ENCODE assay signal across 19 cellular contexts in the genomic region with DNA sequence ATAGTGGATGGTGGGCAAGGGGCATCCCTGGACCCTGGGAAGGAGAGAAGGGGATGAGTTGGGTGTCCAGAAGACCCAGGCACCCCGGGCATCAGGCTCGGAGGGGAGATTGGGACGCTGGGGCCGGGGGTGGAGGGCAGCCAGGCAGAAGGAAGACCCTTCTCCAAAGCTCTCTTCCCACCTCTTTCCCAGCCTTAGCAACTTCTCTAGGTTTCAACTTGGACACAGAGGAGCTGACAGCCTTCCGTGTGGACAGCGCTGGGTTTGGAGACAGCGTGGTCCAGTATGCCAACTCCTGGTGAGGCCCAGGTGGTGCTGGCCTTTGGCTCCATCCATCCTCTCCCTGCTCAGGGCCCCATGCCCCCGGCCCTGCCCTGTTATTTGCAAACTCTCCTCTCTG. TPM values are rescaled to one million over a fixed set of nuclear protein-coding genes. Genes with fewer than 3 reads are reported as not detected.
DNase-seq lines count a peak whose midpoint lies in the region; ATAC-seq and TF ChIP-seq lines count a peak whose summit lies in the region.
"Had no signal": no experiment of that assay in that cellular context is flagged by ENCODE, and none has a peak within 500 bp of the region (broad histone marks: within the 10 kb centered on the region; RNA-seq: fewer than 3 reads in every experiment).

No MANE protein-coding gene starts in this region.

- no peaks in the 10 kb centered on the region for H3K27me3 Mint-ChIP-seq in activated T-helper 2 cell treated with anti-CD3 and anti-CD28 coated beads, Interferon-gamma antibody, Interleukin-2, Interleukin-4, amounts not matched to agents 10 μg/mL and 5 μg/mL and 100 μg/mL, durations not matched to agents 14 hours and 24 hours and 36 hours (ENCODE audit: low read depth)
- peaks cover 8% of the 10 kb centered on the region for H3K27me3 Mint-ChIP-seq in neural crest cell (ENCODE audit: low read depth)
- H3K27me3 Mint-ChIP-seq: activated naive CD8-positive, alpha-beta T cell treated with anti-CD3 and anti-CD28 coated beads, Interleukin-2, amount 50 U/mL, for 24 hours had no signal

- H3K27me3 ChIP-seq in BLaER1 treated with 17β-estradiol and CSF1 and Interleukin-3, amounts not matched to agents 10 nM and 100 nM: no peaks in the 10 kb centered on the region
- H3K27me3 ChIP-seq in colonic mucosa: no peaks in the 10 kb centered on the region
- H3K27me3 ChIP-seq: heart left ventricle had no signal

- TF ChIP-seq CTCF in neural crest cell (conservative IDR thresholded peaks at IDR 0.05) (no peak), mucosa of descending colon (IDR thresholded peaks at IDR 0.05) (no peak), colonic mucosa (IDR thresholded peaks at IDR 0.05) (no peak)

- H3K36me3 ChIP-seq in BLaER1 treated with 17β-estradiol and CSF1 and Interleukin-3, amounts not matched to agents 10 nM and 100 nM: peaks cover 0 to 49% (median 0%) of the 10 kb centered on the region in 11 experiments; a peak in 6 of 22 replicates
- no peaks in the 10 kb centered on the region for H3K36me3 ChIP-seq in mucosa of descending colon (ENCODE audit: low read depth)
- H3K36me3 ChIP-seq in colonic mucosa: no peaks in the 10 kb centered on the region
- H3K36me3 ChIP-seq: heart left ventricle, sigmoid colon, tibial artery had no signal

- H3K36me3 Mint-ChIP-seq in activated T-helper 2 cell treated with anti-CD3 and anti-CD28 coated beads, Interferon-gamma antibody, Interleukin-2, Interleukin-4, amounts not matched to agents 10 μg/mL and 5 μg/mL and 100 μg/mL, durations not matched to agents 14 hours and 24 hours and 36 hours (ENCODE audit: low read depth): peaks cover 15% of the 10 kb centered on the region
- no peaks in the 10 kb centered on the region for H3K36me3 Mint-ChIP-seq in neural crest cell (ENCODE audit: low read depth)

- peak overlapping the region in 7 of 11 experiments; percentile 43 to 96 (median 74); a peak in 11 of 22 replicates for H3K27ac ChIP-seq in BLaER1 treated with 17β-estradiol and CSF1 and Interleukin-3, amounts not matched to agents 10 nM and 100 nM
- H3K27ac ChIP-seq in colonic mucosa: no peak overlapping the region
- H3K27ac ChIP-seq: PC-9, sigmoid colon, SK-N-MC, tibial artery had no signal

- in situ Hi-C loops in G401 (cut with HindIII; ENCODE audit: low sequenced_read_pairs): no loop called here

- H3K4me1 ChIP-seq in BLaER1 treated with 17β-estradiol and CSF1 and Interleukin-3, amounts not matched to agents 10 nM and 100 nM: peaks cover 40 to 100% (median 84%) of the 10 kb centered on the region in 10 experiments
- H3K4me1 ChIP-seq in mucosa of descending colon (ENCODE audit: low read depth): no peaks in the 10 kb centered on the region
- no peaks in the 10 kb centered on the region for H3K4me1 ChIP-seq in colonic mucosa
- H3K4me1 ChIP-seq: sigmoid colon, tibial artery had no signal

- no peak for ATAC-seq in mucosa of descending colon

- H4K20me1 ChIP-seq in BLaER1 treated with 17β-estradiol and CSF1 and Interleukin-3, amounts not matched to agents 10 nM and 100 nM: peaks cover 0 to 20% (median 0%) of the 10 kb centered on the region in 11 experiments; a peak in 5 of 22 replicates

- peak overlapping the region in 6 of 11 experiments; percentile 53 to 83 (median 77); a peak in 11 of 22 replicates for H3K9ac ChIP-seq in BLaER1 treated with 17β-estradiol and CSF1 and Interleukin-3, amounts not matched to agents 10 nM and 100 nM
- H3K9ac ChIP-seq in colonic mucosa (ENCODE audit: low read depth in 2 of 2, low read length in 2 of 2): no peak overlapping the region

- intact Hi-C loops in activated T-helper 2 cell treated with anti-CD3 and anti-CD28 coated beads, Interferon-gamma antibody, Interleukin-2, Interleukin-4, amounts not matched to agents 10 μg/mL and 5 μg/mL and 100 μg/mL, durations not matched to agents 14 hours and 24 hours and 36 hours (cut with micrococcal nuclease): loop anchor here (1.0 to 10.0 kb wide), 2 partner anchors 31 to 151 kb away; a partner anchor contains a TSS
- intact Hi-C loops in mucosa of descending colon (cut with DNase I, micrococcal nuclease) (no loop called here), colonic mucosa (cut with DNase I) (no loop called here)

- H3K4me3 ChIP-seq in BLaER1 treated with 17β-estradiol and CSF1 and Interleukin-3, amounts not matched to agents 10 nM and 100 nM: peak overlapping the region in 5 of 10 experiments; percentile 52 to 72 (median 71); a peak in 10 of 20 replicates
- no peak overlapping the region for H3K4me3 ChIP-seq in mucosa of descending colon
- H3K4me3 ChIP-seq in colonic mucosa: no peak overlapping the region
- H3K4me3 ChIP-seq: PC-9, sigmoid colon, SK-N-MC, tibial artery had no signal

- peak; percentile 41 for DNase-seq in G401 (ENCODE audit: low spot score)
- DNase-seq in activated T-helper 2 cell treated with anti-CD3 and anti-CD28 coated beads, Interferon-gamma antibody, Interleukin-2, Interleukin-4, amounts not matched to agents 10 μg/mL and 5 μg/mL and 100 μg/mL, durations not matched to agents 14 hours and 24 hours and 36 hours (ENCODE audit: low spot score): no peak
- DNase-seq in neural crest cell (ENCODE audit: low read depth, low spot score): no peak
- no peak for DNase-seq in mucosa of descending colon
- DNase-seq in colonic mucosa: no peak
- no peak for DNase-seq in RKO (ENCODE audit: low spot score)
- DNase-seq: activated naive CD8-positive, alpha-beta T cell treated with anti-CD3 and anti-CD28 coated beads, Interleukin-2, amount 50 U/mL, for 24 hours; effector CD8-positive, alpha-beta T cell; NCI-H69; sigmoid colon; stimulated activated CD4-positive, alpha-beta T cell treated with anti-CD3 and anti-CD28 coated beads, Interleukin-2, amount 100 ng/mL, for 48 hours; tibial artery had no signal

- peak overlapping the region; percentile 86 for H3K4me3 Mint-ChIP-seq in activated T-helper 2 cell treated with anti-CD3 and anti-CD28 coated beads, Interferon-gamma antibody, Interleukin-2, Interleukin-4, amounts not matched to agents 10 μg/mL and 5 μg/mL and 100 μg/mL, durations not matched to agents 14 hours and 24 hours and 36 hours (ENCODE audit: low read depth)
- no peak overlapping the region for H3K4me3 Mint-ChIP-seq in neural crest cell

- H3K27ac Mint-ChIP-seq in activated T-helper 2 cell treated with anti-CD3 and anti-CD28 coated beads, Interferon-gamma antibody, Interleukin-2, Interleukin-4, amounts not matched to agents 10 μg/mL and 5 μg/mL and 100 μg/mL, durations not matched to agents 14 hours and 24 hours and 36 hours: peak overlapping the region; percentile 97
- peak overlapping the region; percentile 71 for H3K27ac Mint-ChIP-seq in neural crest cell (ENCODE audit: unreplicated experiment)

- peak overlapping the region in 7 of 11 experiments; percentile 46 to 99 (median 90); a peak in 14 of 22 replicates for H3K4me2 ChIP-seq in BLaER1 treated with 17β-estradiol and CSF1 and Interleukin-3, amounts not matched to agents 10 nM and 100 nM

- peaks cover 55% of the 10 kb centered on the region for H3K4me1 Mint-ChIP-seq in activated T-helper 2 cell treated with anti-CD3 and anti-CD28 coated beads, Interferon-gamma antibody, Interleukin-2, Interleukin-4, amounts not matched to agents 10 μg/mL and 5 μg/mL and 100 μg/mL, durations not matched to agents 14 hours and 24 hours and 36 hours (ENCODE audit: low read depth)
- H3K4me1 Mint-ChIP-seq in neural crest cell: no peaks in the 10 kb centered on the region

- no peaks in the 10 kb centered on the region for H3K9me3 Mint-ChIP-seq in activated T-helper 2 cell treated with anti-CD3 and anti-CD28 coated beads, Interferon-gamma antibody, Interleukin-2, Interleukin-4, amounts not matched to agents 10 μg/mL and 5 μg/mL and 100 μg/mL, durations not matched to agents 14 hours and 24 hours and 36 hours
- no peaks in the 10 kb centered on the region for H3K9me3 Mint-ChIP-seq in neural crest cell
- H3K9me3 Mint-ChIP-seq: activated naive CD8-positive, alpha-beta T cell treated with anti-CD3 and anti-CD28 coated beads, Interleukin-2, amount 50 U/mL, for 24 hours had no signal

- H3K9me3 ChIP-seq in BLaER1 treated with 17β-estradiol and CSF1 and Interleukin-3, amounts not matched to agents 10 nM and 100 nM (replicated peaks in 1 of 11): no peaks in the 10 kb centered on the region
- no peaks in the 10 kb centered on the region for H3K9me3 ChIP-seq in mucosa of descending colon
- H3K9me3 ChIP-seq in colonic mucosa: no peaks in the 10 kb centered on the region
- H3K9me3 ChIP-seq: heart left ventricle, sigmoid colon, tibial artery had no signal

RNA-seq across cellular contexts. Expression of a gene that starts 0.7 kb away (rescaled TPM):
- total RNA-seq in G401 (2014; rRNA removed; shearing (Covaris generic)): 0.03 TPM in 1 of 2 replicates, not detected in the other
- total RNA-seq in activated T-helper 2 cell treated with anti-CD3 and anti-CD28 coated beads, Interferon-gamma antibody, Interleukin-2, Interleukin-4, amounts not matched to agents 10 μg/mL and 5 μg/mL and 100 μg/mL, durations not matched to agents 14 hours and 24 hours and 36 hours: 56.2 and 56.9 TPM in 2 replicates
- total RNA-seq in neural crest cell: not detected in 2 replicates
- total RNA-seq in mucosa of descending colon: 1 to 10 TPM; 2.9 to 8.6 (median 3.5) TPM
- 1 to 10 TPM; 1.4 to 5.9 TPM for total RNA-seq in colonic mucosa
- total RNA-seq: bronchial epithelial cell, osteocyte had no signal

RNA-seq across cellular contexts. Expression of a gene that starts 37.4 kb away (rescaled TPM):
- not detected in 2 replicates for total RNA-seq in G401 (2014; rRNA removed; shearing (Covaris generic))
- total RNA-seq in activated T-helper 2 cell treated with anti-CD3 and anti-CD28 coated beads, Interferon-gamma antibody, Interleukin-2, Interleukin-4, amounts not matched to agents 10 μg/mL and 5 μg/mL and 100 μg/mL, durations not matched to agents 14 hours and 24 hours and 36 hours: 0.18 and 0.21 TPM in 2 replicates
- not detected in 2 replicates for total RNA-seq in neural crest cell
- total RNA-seq in mucosa of descending colon: under 1 TPM in 1 of 3 donors, not detected in 2; 0.41 TPM
- total RNA-seq in colonic mucosa: under 1 TPM in 1 of 2 donors, not detected in 1; 0.05 TPM
- total RNA-seq: bronchial epithelial cell, IMR-90, osteocyte, PC-9, sigmoid colon had no signal

Comparison
In these comparisons a context has a peak if more than half of its experiments do, and no peak if none do; other contexts are left out.
1. H3K9ac ChIP-seq: peak in BLaER1 treated with 17β-estradiol and CSF1 and Interleukin-3, amounts not matched to agents 10 nM and 100 nM (6 of 11); none in colonic mucosa (0 of 2).